21 cellular contexts compared by ENCODE assay signal in the genomic region with DNA sequence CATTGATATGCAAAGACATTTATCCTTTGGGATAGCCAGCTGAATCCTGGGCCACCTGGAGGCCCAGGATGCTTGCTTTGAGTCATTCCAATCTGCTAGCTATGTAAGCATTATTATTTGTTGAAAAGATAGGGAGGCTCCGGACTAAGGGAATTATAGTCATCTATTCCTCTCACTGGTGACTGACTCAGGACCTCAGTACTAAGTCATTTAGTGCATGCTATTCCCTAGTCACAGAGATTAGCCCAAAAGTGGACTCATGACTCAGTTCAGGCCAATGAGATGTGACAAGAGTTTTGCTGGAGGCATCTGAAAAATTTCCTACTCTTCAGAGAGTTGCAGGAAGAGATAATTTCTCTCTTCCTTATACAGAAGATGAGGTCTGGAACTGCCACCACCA.
"Had no signal": no experiment of that assay in that cellular context is flagged by ENCODE, and none has a peak within 500 bp of the region (broad histone marks: within the 10 kb centered on the region; RNA-seq: fewer than 3 reads in every experiment).

No MANE protein-coding gene starts in this region.

- ATAC-seq: activated T-helper 17 cell treated with anti-CD3 and anti-CD28 coated beads, Interleukin-2, amount 50 U/mL, for 72 hours; left lung; natural killer cell treated with Interleukin-12 subunit alpha and Interleukin-12 subunit beta and Interleukin-15 and Interleukin-18, amount 100 ng/mL, for 72 hours; pancreas; psoas muscle; stimulated activated effector memory CD8-positive, alpha-beta T cell treated with anti-CD3 and anti-CD28 coated beads, Interleukin-12 subunit alpha, Interleukin-12 subunit beta, amount 100 ng/mL, for 72 hours; stimulated activated naive CD8-positive, alpha-beta T cell treated with anti-CD3 and anti-CD28 coated beads, Interleukin-15, amount 100 ng/mL, for 72 hours; WTC11 had no signal

- H3K27me3 ChIP-seq: left lung, pancreas, right atrium auricular region, vagina had no signal

- H3K4me3 ChIP-seq: left lung, lung, pancreas, psoas muscle, right atrium auricular region, vagina had no signal

- H3K4me1 ChIP-seq: psoas muscle had no signal

- H3K27ac ChIP-seq: left lung, pancreas, psoas muscle, right atrium auricular region, vagina had no signal

- H3K36me3 ChIP-seq: left lung, pancreas, right atrium auricular region, vagina had no signal

- H3K9me3 ChIP-seq: left lung, pancreas, psoas muscle, right atrium auricular region, vagina had no signal

- DNase-seq: activated CD8-positive, alpha-beta memory T cell treated with anti-CD3 and anti-CD28 coated beads for 24 hours; activated CD8-positive, alpha-beta memory T cell treated with anti-CD3 and anti-CD28 coated beads, Interleukin-2, amount 50 U/mL, for 4 hours; activated T-cell treated with anti-CD3 and anti-CD28 coated beads, Interleukin-2, amount 50 U/mL, for 24 hours; aorta; caudate nucleus; dermis blood vessel endothelial cell; effector memory CD4-positive, alpha-beta T cell; foreskin fibroblast; pancreas; psoas muscle; stimulated activated CD4-positive, alpha-beta T cell treated with anti-CD3 and anti-CD28 coated beads, Interleukin-2, amount 100 ng/mL, for 24 hours; stimulated activated naive CD8-positive, alpha-beta T cell treated with anti-CD3 and anti-CD28 coated beads, Interleukin-15, amount 100 ng/mL, for 72 hours; T-helper 1 cell had no signal
